Comparison of ENCODE assay signal across 14 cellular contexts in the genomic region with DNA sequence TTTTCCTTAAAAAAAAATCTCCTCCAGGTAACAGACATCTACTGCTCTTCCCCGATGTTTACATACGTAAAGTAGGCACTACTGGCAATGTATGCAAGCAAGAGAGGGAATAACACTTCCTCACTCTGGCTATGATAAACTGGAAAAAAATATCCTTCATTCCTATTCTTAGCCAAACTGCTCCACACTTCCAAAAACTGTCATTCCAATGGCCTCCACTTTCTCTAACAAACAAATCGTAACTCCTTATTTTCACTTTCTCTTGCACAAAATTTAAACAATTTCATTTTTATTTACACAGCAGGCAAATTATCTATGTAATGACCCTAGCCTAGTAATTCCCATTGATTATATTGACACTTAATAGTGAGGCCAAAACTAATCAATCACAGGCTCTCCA.
DNase-seq lines count a peak whose midpoint lies in the region; ATAC-seq and TF ChIP-seq lines count a peak whose summit lies in the region.
"Had no signal": no experiment of that assay in that cellular context is flagged by ENCODE, and none has a peak within 500 bp of the region (broad histone marks: within the 10 kb centered on the region; RNA-seq: fewer than 3 reads in every experiment).

No MANE protein-coding gene starts in this region.

- intact Hi-C loops in IMR-90 (cut with micrococcal nuclease) (loop anchor here (2.0 to 5.0 kb wide), 3 partner anchors 83 to 184 kb away; partner anchors contain the start of gene TCF4), colonic mucosa (cut with DNase I) (loop anchor here (10.0 kb wide), 1 partner anchor 181 kb away; the partner anchor contains the start of gene TCF4)
- intact Hi-C loops in CD4-positive, alpha-beta T cell (cut with DNase I, micrococcal nuclease) = no loop called here

- H3K9me1 ChIP-seq in IMR-90 (ENCODE audit: insufficient read depth, low read length) = peaks cover 3% of the 10 kb centered on the region; the same call in 1 of the 2 replicates

- H3K18ac ChIP-seq in IMR-90 (ENCODE audit: low read depth, low read length) = peak overlapping the region; percentile 87; the same call in 1 of the 2 replicates

- no peak overlapping the region for H3K27ac ChIP-seq in IMR-90 (ENCODE audit: insufficient read depth, low read length)
- H3K27ac ChIP-seq in colonic mucosa = peak overlapping the region; percentile 33
- peak overlapping the region; percentile 98 for H3K27ac ChIP-seq in mesodermal cell (ENCODE audit: low read depth, low read length, severe bottlenecking)
- H3K27ac ChIP-seq in temporal lobe (ENCODE audit: low read depth, low read length) = peak overlapping the region; percentile 98
- no peak overlapping the region for H3K27ac ChIP-seq in CD4-positive, alpha-beta T cell (ENCODE audit: low read depth, low read length)

- POLR2A ChIA-PET in IMR-90 (lab: Charles Lee; ENCODE audit: unreplicated experiment) = no interaction called here
- POLR2A ChIA-PET in CD4-positive, alpha-beta T cell (lab: Charles Lee) = no interaction called here

- H2BK120ac ChIP-seq in IMR-90 (ENCODE audit: low read depth, low read length) = peak overlapping the region; percentile 39; the same call in 1 of the 2 replicates

- no peaks in the 10 kb centered on the region for H3K36me3 Mint-ChIP-seq in CD4-positive, alpha-beta T cell (ENCODE audit: low read depth)

- H4K91ac ChIP-seq in IMR-90 (ENCODE audit: insufficient read depth, low read depth, low read length) = no peak overlapping the region

- peak overlapping the region; percentile 75; the same call in 1 of the 2 replicates for H3K4me2 ChIP-seq in IMR-90 (ENCODE audit: low read depth, low read length)

- no peak for DNase-seq in IMR-90
- no peak for DNase-seq in colonic mucosa
- no peak for DNase-seq in amniotic stem cell (lab: John Stamatoyannopoulos, UW)
- DNase-seq in CD4-positive, alpha-beta T cell = no peak
- DNase-seq: activated B cell treated with CpG ODN at 0.5 μM for 24 hours; activated T-cell treated with anti-CD3 and anti-CD28 coated beads, Interleukin-2, amount 50 U/mL, for 24 hours; NCI-H1436; NCI-H774; SJCRH30 had no signal

- no peaks in the 10 kb centered on the region for H3K4me1 Mint-ChIP-seq in CD4-positive, alpha-beta T cell (ENCODE audit: low read depth)

- dilution Hi-C loops in IMR-90 (cut with HindIII; ENCODE audit: low sequenced_read_pairs, unreplicated experiment) = no loop called here

- H3K4me3 ChIP-seq in IMR-90 (ENCODE audit: insufficient read depth, low read depth, low read length) = no peak overlapping the region
- H3K4me3 ChIP-seq in colonic mucosa = no peak overlapping the region
- no peak overlapping the region for H3K4me3 ChIP-seq in mesodermal cell (ENCODE audit: extremely low read depth, insufficient read depth, low read length, poor library complexity, severe bottlenecking)

- H4K5ac ChIP-seq in IMR-90 (ENCODE audit: low read depth, low read length) = no peak overlapping the region

- no peak for TF ChIP-seq RAD21 in IMR-90 (IDR thresholded peaks at IDR 0.05; ENCODE audit: low read length)

- H3K4ac ChIP-seq in IMR-90 (ENCODE audit: low read depth, low read length) = no peak overlapping the region; the same call in 1 of the 2 replicates

- H3K36me3 ChIP-seq in IMR-90 (ENCODE audit: control insufficient read depth, insufficient read depth, low read length) (no peaks in the 10 kb centered on the region), colonic mucosa (no peaks in the 10 kb centered on the region), mesodermal cell (ENCODE audit: control insufficient read depth, insufficient read depth, low read length) (peaks cover 2% of the 10 kb centered on the region)
- H3K36me3 ChIP-seq: SJCRH30 had no signal

- H3K9ac ChIP-seq in IMR-90 (ENCODE audit: low read depth, low read length) (no peak overlapping the region; the same call in 1 of the 2 replicates), colonic mucosa (ENCODE audit: low read depth in 2 of 2, low read length in 2 of 2) (no peak overlapping the region)

- BruUV-seq in IMR-90 (replicated peaks; lab: Mats Ljungman, UMichigan) = no TSS peak

- peak overlapping the region; percentile 58; the same call in 1 of the 2 replicates for H3K23ac ChIP-seq in IMR-90 (ENCODE audit: low read depth, low read length)

- H3K9me3 ChIP-seq in IMR-90 (ENCODE audit: control insufficient read depth, insufficient read depth, low read length) (no peaks in the 10 kb centered on the region), colonic mucosa (no peaks in the 10 kb centered on the region), mesodermal cell (ENCODE audit: control insufficient read depth, low read length) (no peaks in the 10 kb centered on the region)
- H3K9me3 ChIP-seq in CD4-positive, alpha-beta T cell (ENCODE audit: control insufficient read depth, low read length) = no peaks in the 10 kb centered on the region
- H3K9me3 ChIP-seq: SJCRH30 had no signal

- peak overlapping the region; percentile 57 for H3K14ac ChIP-seq in IMR-90 (replicated peaks; ENCODE audit: low read depth, low read length)

- H3K56ac ChIP-seq in IMR-90 (ENCODE audit: extremely low read depth, insufficient read depth, low read length) = no peak overlapping the region; the same call in 1 of the 2 replicates

- CTCF ChIA-PET in IMR-90 (lab: Yijun Ruan, JAX) = interaction anchor here (1.1 kb wide), 1 partner anchor 12 kb away, joined by 5 read pairs; no protein-coding TSS in a partner anchor
- CTCF ChIA-PET in CD4-positive, alpha-beta T cell (lab: Charles Lee) = no interaction called here

- TF ChIP-seq CTCF in IMR-90 (conservative IDR thresholded peaks at IDR 0.05; ENCODE audit: low read depth, low read length) = no peak
- TF ChIP-seq CTCF in colonic mucosa (IDR thresholded peaks at IDR 0.05) = no peak
- no peak for TF ChIP-seq CTCF in CD4-positive, alpha-beta T cell (IDR thresholded peaks at IDR 0.05)

- H4K20me1 ChIP-seq in IMR-90 (ENCODE audit: insufficient read depth, low read length) = no peaks in the 10 kb centered on the region

- no peak overlapping the region for H2AFZ ChIP-seq in IMR-90 (replicated peaks; ENCODE audit: low read length, poor library complexity)

- peaks cover 27 to 74% of the 10 kb centered on the region in 2 experiments for H3K79me1 ChIP-seq in IMR-90 (ENCODE audit: low read depth in 1 of 2, low read length in 2 of 2)

- no peak overlapping the region for H2AK9ac ChIP-seq in IMR-90 (replicated peaks; ENCODE audit: low read depth, low read length, poor library complexity)

- in situ Hi-C loops in IMR-90 (cut with MboI; ENCODE audit: low sequenced_read_pairs) = loop anchor here (25.0 kb wide), 1 partner anchor 166 kb away; no protein-coding TSS in a partner anchor

- H3K4me3 Mint-ChIP-seq in CD4-positive, alpha-beta T cell = no peak overlapping the region
- H3K4me3 Mint-ChIP-seq: activated B cell treated with CpG ODN at 0.5 μM for 24 hours; activated T-cell treated with anti-CD3 and anti-CD28 coated beads, Interleukin-2, amount 50 U/mL, for 24 hours had no signal

- 0 out of 2 replicates have a peak overlapping the region, but pooled peaks have one; percentile 56 for H2AK5ac ChIP-seq in IMR-90 (ENCODE audit: low read depth, low read length)

- H3K4me1 ChIP-seq in IMR-90 (ENCODE audit: control insufficient read depth, insufficient read depth, low read length) = peaks cover 13% of the 10 kb centered on the region
- no peaks in the 10 kb centered on the region for H3K4me1 ChIP-seq in colonic mucosa
- peaks cover 71% of the 10 kb centered on the region for H3K4me1 ChIP-seq in mesodermal cell (ENCODE audit: control insufficient read depth, insufficient read depth, low read length, poor library complexity, severe bottlenecking)

- no peak overlapping the region for H3K27ac Mint-ChIP-seq in CD4-positive, alpha-beta T cell
- H3K27ac Mint-ChIP-seq: activated B cell treated with CpG ODN at 0.5 μM for 24 hours; activated T-cell treated with anti-CD3 and anti-CD28 coated beads, Interleukin-2, amount 50 U/mL, for 24 hours had no signal

- peak overlapping the region; percentile 92 for H2BK5ac ChIP-seq in IMR-90 (ENCODE audit: low read depth, low read length, poor library complexity, severe bottlenecking)

- peak overlapping the region; percentile 53; the same call in 1 of the 2 replicates for H2BK20ac ChIP-seq in IMR-90 (ENCODE audit: low read depth, low read length)

- H4K8ac ChIP-seq in IMR-90 (ENCODE audit: low read depth in 2 of 2, low read length in 2 of 2) = peak overlapping the region; percentile 23 to 41; a peak in 2 of 4 replicates

- ATAC-seq in IMR-90 (ENCODE audit: low read depth) (no peak), HG03520 (IDR thresholded peaks at IDR 0.05; ENCODE audit: unreplicated experiment) (no peak), GM18861 (IDR thresholded peaks at IDR 0.05; ENCODE audit: unreplicated experiment) (no peak)
- ATAC-seq in CD4-positive, alpha-beta T cell (ENCODE audit: poor library complexity) = no peak
- ATAC-seq: HepG2 had no signal

- 100% methylated on average over 1 of the region's 3 CpGs; no CpG with 5 or more reads in 1 of the 2 experiments for WGBS in IMR-90 (ENCODE audit: extremely low coverage in 2 of 2, insufficient read length in 1 of 2), 2 experiments
- WGBS in mesodermal cell (ENCODE audit: insufficient coverage in 2 of 2), 2 experiments = 62 to 67% methylated on average over 1 to 3 of the region's 3 CpGs

- no peaks in the 10 kb centered on the region for H3K27me3 ChIP-seq in IMR-90 (ENCODE audit: control insufficient read depth, insufficient read depth, low read length)
- no peaks in the 10 kb centered on the region for H3K27me3 ChIP-seq in colonic mucosa
- no peaks in the 10 kb centered on the region for H3K27me3 ChIP-seq in CD4-positive, alpha-beta T cell (ENCODE audit: control insufficient read depth, insufficient read depth, low read length)
- H3K27me3 ChIP-seq: SJCRH30 had no signal

- H2BK15ac ChIP-seq in IMR-90 (ENCODE audit: low read depth, low read length) = 0 out of 3 replicates have a peak overlapping the region, but pooled peaks have one; percentile 66

- no peaks in the 10 kb centered on the region for H3K27me3 Mint-ChIP-seq in CD4-positive, alpha-beta T cell
- H3K27me3 Mint-ChIP-seq: activated B cell treated with CpG ODN at 0.5 μM for 24 hours; activated T-cell treated with anti-CD3 and anti-CD28 coated beads, Interleukin-2, amount 50 U/mL, for 24 hours had no signal

- no peak for TF ChIP-seq POLR2A in IMR-90 (IDR thresholded peaks at IDR 0.05; ENCODE audit: low read depth, low read length)

- H3K9me3 Mint-ChIP-seq in CD4-positive, alpha-beta T cell = no peaks in the 10 kb centered on the region
- H3K9me3 Mint-ChIP-seq: activated B cell treated with CpG ODN at 0.5 μM for 24 hours; activated T-cell treated with anti-CD3 and anti-CD28 coated beads, Interleukin-2, amount 50 U/mL, for 24 hours had no signal

TF ChIP-seq in IMR-90, 13 proteins besides CTCF, POLR2A, EP300 and RAD21 (continues in another document):
- TF ChIP-seq MXI1 (IDR thresholded peaks at IDR 0.05; ENCODE audit: borderline replicate concordance, low read depth, low read length) (no peak), MAZ (IDR thresholded peaks at IDR 0.05; ENCODE audit: borderline replicate concordance, low read depth, low read length) (no peak)

Comparison
In these comparisons a context has a peak if more than half of its experiments do, and no peak if none do; other contexts are left out.
1. H3K27ac ChIP-seq: peak in colonic mucosa (single experiment), mesodermal cell (single experiment) and temporal lobe (single experiment); none in IMR-90 (single experiment) and CD4-positive, alpha-beta T cell (single experiment).
2. intact Hi-C loops: an anchor here in IMR-90 (2.0 to 5.0 kb wide) and colonic mucosa (10.0 kb wide); none called in CD4-positive, alpha-beta T cell.